In the genomic region with DNA sequence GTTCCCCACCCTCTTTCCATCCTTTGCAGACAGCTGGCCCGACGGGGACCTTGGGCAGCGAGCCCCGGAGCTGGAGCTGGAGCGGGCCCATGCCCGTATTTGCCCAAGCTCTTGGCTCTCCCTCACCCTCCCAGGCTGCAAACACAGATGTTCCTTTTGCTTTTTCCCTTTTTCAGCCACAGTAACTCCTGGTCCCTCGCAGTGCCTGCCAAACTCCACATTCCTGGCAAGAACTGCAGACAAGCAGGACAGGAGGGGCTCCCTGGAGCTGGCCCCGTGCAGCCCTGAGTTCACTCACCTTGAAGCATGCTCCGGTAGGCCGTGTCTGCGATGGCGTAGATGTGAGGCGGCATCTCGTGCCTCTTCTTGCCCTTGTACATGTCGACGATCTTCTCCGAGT, we compare ENCODE assay signal across 24 cellular contexts. TPM values are rescaled to one million over a fixed set of nuclear protein-coding genes. Genes with fewer than 3 reads are reported as not detected.
DNase-seq lines count a peak whose midpoint lies in the region; ATAC-seq, FAIRE-seq and TF ChIP-seq lines count a peak whose summit lies in the region.
"Had no signal": no experiment of that assay in that cellular context is flagged by ENCODE, and none has a peak within 500 bp of the region (broad histone marks: within the 10 kb centered on the region; RNA-seq: fewer than 3 reads in every experiment).

No MANE protein-coding gene starts in this region.

- 47 to 58% methylated on average over 5 to 10 of the region's 17 CpGs for WGBS in gastroesophageal sphincter (ENCODE audit: low coverage in 1 of 2), 2 donors
- whole genome bisulfite sequencing in pancreas, 2 donors = 24 to 49% methylated on average over 17 of the region's 17 CpGs

- H3K27me3 ChIP-seq in gastroesophageal sphincter = no peaks in the 10 kb centered on the region
- no peaks in the 10 kb centered on the region for H3K27me3 ChIP-seq in pancreas
- no peaks in the 10 kb centered on the region for H3K27me3 ChIP-seq in upper lobe of right lung
- H3K27me3 ChIP-seq: brain microvascular endothelial cell, upper lobe of left lung had no signal

- intact Hi-C loops in pancreas (cut with DNase I) (loop anchor here in 2 of 3 donors (10.0 kb wide), 2 partner anchors 48 to 58 kb away; no protein-coding TSS in a partner anchor), upper lobe of right lung (cut with DNase I) (no loop called here)

- H3K4me3 ChIP-seq in gastroesophageal sphincter (no peak overlapping the region), pancreas (no peak overlapping the region), upper lobe of right lung (no peak overlapping the region)
- H3K4me3 ChIP-seq: lung, upper lobe of left lung had no signal

- peak in 1 of 2 donors; percentile 37 for TF ChIP-seq POLR2A in gastroesophageal sphincter (IDR thresholded peaks at IDR 0.05)

- H3K27ac ChIP-seq in gastroesophageal sphincter = peak overlapping the region; percentile 82 to 92 (median 84)
- H3K27ac ChIP-seq in pancreas = peak overlapping the region in 2 of 4 donors; percentile 27 to 33
- H3K27ac ChIP-seq in upper lobe of right lung = no peak overlapping the region
- H3K27ac ChIP-seq: 22Rv1, brain microvascular endothelial cell, upper lobe of left lung had no signal

- peak; percentile 46 for TF ChIP-seq EP300 in gastroesophageal sphincter (IDR thresholded peaks at IDR 0.05)

- H3K9me3 ChIP-seq in gastroesophageal sphincter = no peaks in the 10 kb centered on the region
- H3K9me3 ChIP-seq in pancreas = no peaks in the 10 kb centered on the region
- H3K9me3 ChIP-seq in upper lobe of right lung = no peaks in the 10 kb centered on the region
- H3K9me3 ChIP-seq: Caco-2, upper lobe of left lung had no signal

- DNase-seq in NCI-H1092 treated with DMSO at 0.1 percent for 48 hours (lab: John Stamatoyannopoulos, UW) (peak; percentile 14), NCI-H1092 (lab: John Stamatoyannopoulos, UW) (no peak), pancreas (peak; percentile 60 to 91 (median 75)), upper lobe of right lung (peak; percentile 66), NCI-H748 (lab: John Stamatoyannopoulos, UW; ENCODE audit: unreplicated experiment) (no peak), CD1c-positive myeloid dendritic cell (ENCODE audit: extremely low spot score) (no peak), NCI-H146 (lab: John Stamatoyannopoulos, UW) (no peak)
- DNase-seq: activated CD4-positive, alpha-beta T cell treated with anti-CD3 and anti-CD28 coated beads for 4 hours; activated naive CD8-positive, alpha-beta T cell treated with anti-CD3 and anti-CD28 coated beads, Interleukin-2, amount 10 ng/mL, durations not matched to agents 7 days and 5 days; brain microvascular endothelial cell; Caco-2; cortex of kidney; immature natural killer cell; naive thymus-derived CD4-positive, alpha-beta T cell; NCI-H1417 treated with DMSO at 0.1 percent for 48 hours; NCI-H82; stimulated activated naive CD4-positive, alpha-beta T cell had no signal

- H3K36me3 ChIP-seq in gastroesophageal sphincter (peaks cover 0 to 78% of the 10 kb centered on the region in 2 donors), pancreas (no peaks in the 10 kb centered on the region), upper lobe of right lung (no peaks in the 10 kb centered on the region)
- H3K36me3 ChIP-seq: brain microvascular endothelial cell, upper lobe of left lung had no signal

- TF ChIP-seq CTCF in gastroesophageal sphincter (IDR thresholded peaks at IDR 0.05) (no peak), pancreas (IDR thresholded peaks at IDR 0.05) (no peak), upper lobe of right lung (IDR thresholded peaks at IDR 0.05) (no peak)

- no peak for FAIRE-seq in pancreas (lab: Jason Lieb, UNC)
- FAIRE-seq: endometrium had no signal

- H3K4me1 ChIP-seq in gastroesophageal sphincter = peaks cover 0 to 100% (median 0%) of the 10 kb centered on the region in 3 donors
- peaks cover 0 to 11% (median 0%) of the 10 kb centered on the region in 3 donors for H3K4me1 ChIP-seq in pancreas
- no peaks in the 10 kb centered on the region for H3K4me1 ChIP-seq in upper lobe of right lung
- H3K4me1 ChIP-seq: Caco-2 had no signal

- peak; percentile 77 for ATAC-seq in gastroesophageal sphincter
- ATAC-seq in pancreas = peak; percentile 88 to 97 (median 92)
- ATAC-seq in upper lobe of right lung = peak; percentile 42
- ATAC-seq: HCT116; naive thymus-derived CD4-positive, alpha-beta T cell had no signal

RNA-seq across cellular contexts. Expression of gene MYH11, which starts 33.9 kb away (rescaled TPM):
- over 10,000 TPM in 3 of 4 donors, 1,000 to 10,000 TPM in 1; 7,231 to 23,237 (median 11,307) TPM for total RNA-seq in gastroesophageal sphincter
- 1 to 10 TPM; 1.6 to 8.5 (median 3.2) TPM for total RNA-seq in pancreas
- polyA plus RNA-seq in pancreas = 10 to 100 TPM; 12.2 to 24.7 TPM
- total RNA-seq in upper lobe of right lung = 106 TPM
- total RNA-seq: activated naive CD8-positive, alpha-beta T cell treated with anti-CD3 and anti-CD28 coated beads, Interleukin-2, amount 10 ng/mL, durations not matched to agents 7 days and 5 days; Caco-2; T-helper 1 cell treated with Interleukin-12 subunit alpha and Interleukin-12 subunit beta and Interleukin-4 antibody, amounts not matched to agents 30 ng/mL and 1 ng/mL, for 36 hours had no signal

Comparison
In these comparisons a context has a peak if more than half of its experiments do, and no peak if none do; other contexts are left out.
1. DNase-seq: peak in NCI-H1092 treated with DMSO at 0.1 percent for 48 hours (single experiment), pancreas (6 of 6) and upper lobe of right lung (single experiment); none in NCI-H1092 (single experiment), NCI-H748 (single experiment), CD1c-positive myeloid dendritic cell (single experiment) and NCI-H146 (single experiment).
2. ATAC-seq: peak in every context shown above with its lines; median percentile 92 in pancreas; 77 in gastroesophageal sphincter; 42 in upper lobe of right lung.
3. RNA of gene MYH11, which starts 33.9 kb away (total RNA-seq): 7,231 to 23,237 TPM in gastroesophageal sphincter; 106 TPM in upper lobe of right lung (single experiment) and 1.6 to 8.5 TPM in pancreas; every median in the first group is over 10 times any median in the second.